ENCODE assay signal across 13 cellular contexts in genomic region chr15:71596672-71597071, GRCh38.
DNase-seq lines count a peak whose midpoint lies in the region; TF ChIP-seq lines count a peak whose summit lies in the region.
"Had no signal": no experiment of that assay in that cellular context is flagged by ENCODE, and none has a peak within 500 bp of the region (broad histone marks: within the 10 kb centered on the region; RNA-seq: fewer than 3 reads in every experiment).

No MANE protein-coding gene starts in this region.

- H3K9me3 Mint-ChIP-seq in MCF 10A (ENCODE audit: unreplicated experiment): no peaks in the 10 kb centered on the region

- no peak overlapping the region for H3K4me3 Mint-ChIP-seq in MCF 10A (ENCODE audit: unreplicated experiment)
- H3K4me3 Mint-ChIP-seq: activated naive CD8-positive, alpha-beta T cell had no signal

- no peaks in the 10 kb centered on the region for H4K20me1 ChIP-seq in mammary epithelial cell (ENCODE audit: insufficient read depth, low read length)

- intact Hi-C loops in MCF 10A (cut with micrococcal nuclease) (no loop called here), mammary epithelial cell (cut with micrococcal nuclease) (no loop called here), vagina (cut with DNase I) (no loop called here)

- TF ChIP-seq POLR2A in vagina (IDR thresholded peaks at IDR 0.05) (no peak), erythroblast (IDR thresholded peaks at IDR 0.05; ENCODE audit: low read length) (no peak)

- TF ChIP-seq CTCF in MCF 10A (IDR thresholded peaks at IDR 0.05; ENCODE audit: unreplicated experiment): no peak
- no peak for TF ChIP-seq CTCF in mammary epithelial cell (conservative IDR thresholded peaks at IDR 0.05 in 1 of 2, IDR thresholded peaks at IDR 0.05 in 1 of 2; ENCODE audit: extremely low read depth in 1 of 2, insufficient read depth in 1 of 2, low read depth in 1 of 2, low read length in 2 of 2)
- no peak for TF ChIP-seq CTCF in fibroblast of the aortic adventitia (IDR thresholded peaks at IDR 0.05; ENCODE audit: insufficient read depth, low read length)
- TF ChIP-seq CTCF in vagina (IDR thresholded peaks at IDR 0.05): no peak

- H3K36me3 ChIP-seq in mammary epithelial cell (ENCODE audit: insufficient read depth, low read length) (no peaks in the 10 kb centered on the region), vagina (no peaks in the 10 kb centered on the region)

- DNase-seq in MCF 10A (ENCODE audit: unreplicated experiment): peak; percentile 34
- DNase-seq in mammary epithelial cell: no peak
- peak; percentile 81 for DNase-seq in fibroblast of the aortic adventitia (ENCODE audit: low read depth)
- peak; percentile 30 for DNase-seq in myocyte (ENCODE audit: low read depth)
- no peak for DNase-seq in vagina (ENCODE audit: extremely low spot score in 2 of 2)
- no peak for DNase-seq in erythroblast (lab: John Stamatoyannopoulos, UW)
- no peak for DNase-seq in activated CD8-positive, alpha-beta memory T cell treated with anti-CD3 and anti-CD28 coated beads for 24 hours
- DNase-seq in superior temporal gyrus (ENCODE audit: extremely low spot score): no peak
- DNase-seq: 8988T; activated CD4-positive, alpha-beta T cell treated with anti-CD3 and anti-CD28 coated beads, Interleukin-2, amount 50 U/mL, for 4 hours; DMS79; NCI-H526 treated with DMSO at 0.1 percent for 48 hours had no signal

- no peaks in the 10 kb centered on the region for H3K27me3 Mint-ChIP-seq in MCF 10A (ENCODE audit: insufficient read depth, unreplicated experiment)

- no peak overlapping the region for H3K27ac Mint-ChIP-seq in MCF 10A (ENCODE audit: low read depth, unreplicated experiment)
- H3K27ac Mint-ChIP-seq: activated naive CD8-positive, alpha-beta T cell had no signal

- WGBS in mammary epithelial cell (ENCODE audit: low coverage, missing lambda C conversion rate): 8% methylated on average over 4 of the region's 4 CpGs

- H3K9ac ChIP-seq in mammary epithelial cell (ENCODE audit: insufficient read depth, low read length): no peak overlapping the region

- BruUV-seq in MCF 10A (replicated peaks; lab: Mats Ljungman, UMichigan) (no TSS peak), mammary epithelial cell (replicated peaks; lab: Mats Ljungman, UMichigan) (no TSS peak)

- POLR2A ChIA-PET in MCF 10A (lab: Yijun Ruan, JAX): interaction anchor here (0.8 to 1.2 kb wide), 3 partner anchors 12 to 55 kb away, joined by 3 to 4 read pairs (median 3); no protein-coding TSS in a partner anchor

- H3K4me3 ChIP-seq in mammary epithelial cell (replicated peaks in 1 of 3; ENCODE audit: insufficient read depth in 1 of 3, low read depth in 2 of 3, low read length in 3 of 3) (no peak overlapping the region), fibroblast of the aortic adventitia (ENCODE audit: low read depth, low read length) (no peak overlapping the region), vagina (no peak overlapping the region)

- no peaks in the 10 kb centered on the region for H3K4me1 ChIP-seq in mammary epithelial cell (ENCODE audit: insufficient read depth, low read length)
- peaks cover 61% of the 10 kb centered on the region for H3K4me1 ChIP-seq in vagina

- H3K27ac ChIP-seq in mammary epithelial cell (ENCODE audit: insufficient read depth, low read depth, low read length): no peak overlapping the region
- H3K27ac ChIP-seq in vagina: peak overlapping the region; percentile 82

- no peaks in the 10 kb centered on the region for H3K79me2 ChIP-seq in mammary epithelial cell (ENCODE audit: insufficient read depth, low read length)

- peaks cover 12% of the 10 kb centered on the region for H3K4me1 Mint-ChIP-seq in MCF 10A (ENCODE audit: insufficient read depth, unreplicated experiment)

- H3K4me2 ChIP-seq in mammary epithelial cell (ENCODE audit: insufficient read depth, low read depth, low read length): no peak overlapping the region

- dilution Hi-C loops in mammary epithelial cell (cut with HindIII; ENCODE audit: low sequenced_read_pairs): no loop called here

- CTCF ChIA-PET in MCF 10A (lab: Yijun Ruan, JAX): interaction anchor here (0.5 to 0.6 kb wide), 2 partner anchors 26 to 31 kb away, joined by 3 read pairs; no protein-coding TSS in a partner anchor
- CTCF ChIA-PET in mammary epithelial cell (lab: Charles Lee; ENCODE audit: low non-redundant PET): interaction anchor here (0.8 kb wide), 1 partner anchor 21 kb away, joined by 6 read pairs; no protein-coding TSS in a partner anchor

- peaks cover 6% of the 10 kb centered on the region for H3K36me3 Mint-ChIP-seq in MCF 10A (ENCODE audit: insufficient read depth, unreplicated experiment)
- H3K36me3 Mint-ChIP-seq: activated naive CD8-positive, alpha-beta T cell had no signal

- H2AFZ ChIP-seq in mammary epithelial cell (ENCODE audit: low read depth, low read length): no peak overlapping the region

- H3K27me3 ChIP-seq in mammary epithelial cell (ENCODE audit: insufficient read depth, low read length) (no peaks in the 10 kb centered on the region), vagina (no peaks in the 10 kb centered on the region)

- no peaks in the 10 kb centered on the region for H3K9me3 ChIP-seq in mammary epithelial cell (replicated peaks; ENCODE audit: insufficient read depth, low read length)
- H3K9me3 ChIP-seq in vagina: no peaks in the 10 kb centered on the region

- in situ Hi-C loops in mammary epithelial cell (cut with MboI; ENCODE audit: low sequenced_read_pairs in 2 of 2): no loop called here

Comparison
In these comparisons a context has a peak if more than half of its experiments do, and no peak if none do; other contexts are left out.
1. DNase-seq: peak in MCF 10A (single experiment), fibroblast of the aortic adventitia (single experiment) and myocyte (single experiment); none in mammary epithelial cell (single experiment), vagina (0 of 2), erythroblast (0 of 2), activated CD8-positive, alpha-beta memory T cell treated with anti-CD3 and anti-CD28 coated beads for 24 hours (single experiment) and superior temporal gyrus (single experiment).